ENCODE assay signal across 2 cellular contexts in genomic region chr4:162164881-162165528, GRCh38.
TF ChIP-seq lines count a peak whose summit lies in the region.

No MANE protein-coding gene starts in this region.

TF ChIP-seq in HCT116, 20 proteins besides CTCF, POLR2A, EP300 and RAD21:
- TF ChIP-seq, protein P1, sequence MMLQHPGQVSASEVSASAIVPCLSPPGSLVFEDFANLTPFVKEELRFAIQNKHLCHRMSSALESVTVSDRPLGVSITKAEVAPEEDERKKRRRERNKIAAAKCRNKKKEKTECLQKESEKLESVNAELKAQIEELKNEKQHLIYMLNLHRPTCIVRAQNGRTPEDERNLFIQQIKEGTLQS (IDR thresholded peaks at IDR 0.05): no peak
- TF ChIP-seq JUND (IDR thresholded peaks at IDR 0.05) (no peak), CEBPB (IDR thresholded peaks at IDR 0.05; ENCODE audit: low read depth) (no peak), MAX (IDR thresholded peaks at IDR 0.05) (no peak), POLR2AphosphoS5 (IDR thresholded peaks at IDR 0.05; ENCODE audit: low read depth, low read length) (no peak), SIN3A (IDR thresholded peaks at IDR 0.05; ENCODE audit: low read depth) (no peak), SP1 (IDR thresholded peaks at IDR 0.05; ENCODE audit: low read depth) (no peak), EGR1 (IDR thresholded peaks at IDR 0.05; ENCODE audit: low read depth) (no peak), ZFX (IDR thresholded peaks at IDR 0.05) (no peak), ELF1 (IDR thresholded peaks at IDR 0.05; ENCODE audit: borderline replicate concordance, low read depth) (no peak), EZH2 (IDR thresholded peaks at IDR 0.05) (no peak), FOSL1 (IDR thresholded peaks at IDR 0.05; ENCODE audit: low read depth) (no peak), YY1 (IDR thresholded peaks at IDR 0.05; ENCODE audit: extremely low read depth, insufficient replicate concordance, low read depth, low read length) (no peak), SRF (IDR thresholded peaks at IDR 0.05; ENCODE audit: low read depth) (no peak), EZH2phosphoT487 (IDR thresholded peaks at IDR 0.05; ENCODE audit: borderline replicate concordance) (no peak), TCF7L2 (IDR thresholded peaks at IDR 0.05; ENCODE audit: borderline replicate concordance, extremely low read depth, insufficient read depth, insufficient read length) (no peak)
- TF ChIP-seq, protein P2, sequence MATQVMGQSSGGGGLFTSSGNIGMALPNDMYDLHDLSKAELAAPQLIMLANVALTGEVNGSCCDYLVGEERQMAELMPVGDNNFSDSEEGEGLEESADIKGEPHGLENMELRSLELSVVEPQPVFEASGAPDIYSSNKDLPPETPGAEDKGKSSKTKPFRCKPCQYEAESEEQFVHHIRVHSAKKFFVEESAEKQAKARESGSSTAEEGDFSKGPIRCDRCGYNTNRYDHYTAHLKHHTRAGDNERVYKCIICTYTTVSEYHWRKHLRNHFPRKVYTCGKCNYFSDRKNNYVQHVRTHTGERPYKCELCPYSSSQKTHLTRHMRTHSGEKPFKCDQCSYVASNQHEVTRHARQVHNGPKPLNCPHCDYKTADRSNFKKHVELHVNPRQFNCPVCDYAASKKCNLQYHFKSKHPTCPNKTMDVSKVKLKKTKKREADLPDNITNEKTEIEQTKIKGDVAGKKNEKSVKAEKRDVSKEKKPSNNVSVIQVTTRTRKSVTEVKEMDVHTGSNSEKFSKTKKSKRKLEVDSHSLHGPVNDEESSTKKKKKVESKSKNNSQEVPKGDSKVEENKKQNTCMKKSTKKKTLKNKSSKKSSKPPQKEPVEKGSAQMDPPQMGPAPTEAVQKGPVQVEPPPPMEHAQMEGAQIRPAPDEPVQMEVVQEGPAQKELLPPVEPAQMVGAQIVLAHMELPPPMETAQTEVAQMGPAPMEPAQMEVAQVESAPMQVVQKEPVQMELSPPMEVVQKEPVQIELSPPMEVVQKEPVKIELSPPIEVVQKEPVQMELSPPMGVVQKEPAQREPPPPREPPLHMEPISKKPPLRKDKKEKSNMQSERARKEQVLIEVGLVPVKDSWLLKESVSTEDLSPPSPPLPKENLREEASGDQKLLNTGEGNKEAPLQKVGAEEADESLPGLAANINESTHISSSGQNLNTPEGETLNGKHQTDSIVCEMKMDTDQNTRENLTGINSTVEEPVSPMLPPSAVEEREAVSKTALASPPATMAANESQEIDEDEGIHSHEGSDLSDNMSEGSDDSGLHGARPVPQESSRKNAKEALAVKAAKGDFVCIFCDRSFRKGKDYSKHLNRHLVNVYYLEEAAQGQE (IDR thresholded peaks at IDR 0.05; ENCODE audit: low read depth): no peak
- TF ChIP-seq, protein P3, sequence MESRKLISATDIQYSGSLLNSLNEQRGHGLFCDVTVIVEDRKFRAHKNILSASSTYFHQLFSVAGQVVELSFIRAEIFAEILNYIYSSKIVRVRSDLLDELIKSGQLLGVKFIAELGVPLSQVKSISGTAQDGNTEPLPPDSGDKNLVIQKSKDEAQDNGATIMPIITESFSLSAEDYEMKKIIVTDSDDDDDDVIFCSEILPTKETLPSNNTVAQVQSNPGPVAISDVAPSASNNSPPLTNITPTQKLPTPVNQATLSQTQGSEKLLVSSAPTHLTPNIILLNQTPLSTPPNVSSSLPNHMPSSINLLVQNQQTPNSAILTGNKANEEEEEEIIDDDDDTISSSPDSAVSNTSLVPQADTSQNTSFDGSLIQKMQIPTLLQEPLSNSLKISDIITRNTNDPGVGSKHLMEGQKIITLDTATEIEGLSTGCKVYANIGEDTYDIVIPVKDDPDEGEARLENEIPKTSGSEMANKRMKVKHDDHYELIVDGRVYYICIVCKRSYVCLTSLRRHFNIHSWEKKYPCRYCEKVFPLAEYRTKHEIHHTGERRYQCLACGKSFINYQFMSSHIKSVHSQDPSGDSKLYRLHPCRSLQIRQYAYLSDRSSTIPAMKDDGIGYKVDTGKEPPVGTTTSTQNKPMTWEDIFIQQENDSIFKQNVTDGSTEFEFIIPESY (IDR thresholded peaks at IDR 0.05; ENCODE audit: extremely low read depth, insufficient replicate concordance, low read length): no peak

TF ChIP-seq in endothelial cell of umbilical vein, 7 proteins besides CTCF, POLR2A, EP300 and RAD21:
- no peak for TF ChIP-seq GATA2 (IDR thresholded peaks at IDR 0.05; ENCODE audit: insufficient read depth, insufficient read length, low read depth, low read length)
